7 cellular contexts compared by ENCODE assay signal in genomic region chr18:8608795-8609673, GRCh38. TPM values are rescaled to one million over a fixed set of nuclear protein-coding genes. Genes with fewer than 3 reads are reported as not detected.
A peak's percentile ranks its signal among the peaks of the same experiment; 100 is the strongest.
DNase-seq lines count a peak whose midpoint lies in the region; ATAC-seq and TF ChIP-seq lines count a peak whose summit lies in the region.

Gene RAB12, plus strand, starts transcription at chr18:8609437. Its CDS starts 3 bp downstream, at chr18:8609440.

- TF ChIP-seq POLR2A in breast epithelium (IDR thresholded peaks at IDR 0.05): no peak

- H3K27me3 ChIP-seq in breast epithelium (no peaks in the 10 kb centered on the region), smooth muscle cell (ENCODE audit: low read depth) (no peaks in the 10 kb centered on the region)

- DNase-seq in NCI-H2171 (lab: John Stamatoyannopoulos, UW) (peak; percentile 75), breast epithelium (ENCODE audit: low spot score in 2 of 2) (peak; percentile 63 to 83), iPS-NIHi7 (ENCODE audit: extremely low spot score) (peak; percentile 91), smooth muscle cell (lab: John Stamatoyannopoulos, UW; ENCODE audit: unreplicated experiment) (peak; percentile 48)

- intact Hi-C loops in breast epithelium (cut with DNase I; ENCODE audit: low total_unique reads): no loop called here

- H3K9me3 ChIP-seq in breast epithelium (no peaks in the 10 kb centered on the region), smooth muscle cell (replicated peaks; ENCODE audit: low read depth) (no peaks in the 10 kb centered on the region)

- peak within 1 kb of the TSS; percentile 98 for H2AFZ ChIP-seq in smooth muscle cell (ENCODE audit: low read depth)

- H3K4me3 ChIP-seq in breast epithelium: peak within 1 kb of the TSS; percentile 81 to 94 (median 89)
- H3K4me3 ChIP-seq in smooth muscle cell: peak within 1 kb of the TSS; percentile 75

- H3K9ac ChIP-seq in smooth muscle cell (ENCODE audit: low read depth): peak within 1 kb of the TSS; percentile 84

- H3K4me1 ChIP-seq in breast epithelium (peaks cover 3 to 12% of the 10 kb centered on the region in 2 donors), smooth muscle cell (ENCODE audit: low read depth) (peaks cover 10% of the 10 kb centered on the region)

- H3K27ac ChIP-seq in VCaP: peak within 1 kb of the TSS; percentile 77
- peak within 1 kb of the TSS; percentile 72 to 83 for H3K27ac ChIP-seq in breast epithelium
- H3K27ac ChIP-seq in smooth muscle cell (ENCODE audit: low read depth): peak within 1 kb of the TSS; percentile 24

- ATAC-seq in GM18519 (IDR thresholded peaks at IDR 0.05; ENCODE audit: low FRiP score, unreplicated experiment) (peak; percentile 65), HG03045 (IDR thresholded peaks at IDR 0.05; ENCODE audit: unreplicated experiment) (peak; percentile 62)

- peak; percentile 94 for TF ChIP-seq CTCF in VCaP (conservative IDR thresholded peaks at IDR 0.05)
- peak; percentile 15 to 93 (median 35) for TF ChIP-seq CTCF in breast epithelium (IDR thresholded peaks at IDR 0.05)
- peak; percentile 47 for TF ChIP-seq CTCF in smooth muscle cell (IDR thresholded peaks at IDR 0.05; ENCODE audit: borderline replicate concordance, insufficient read depth, poor library complexity, severe bottlenecking)

- H3K79me2 ChIP-seq in smooth muscle cell (ENCODE audit: low read depth): peaks cover 44% of the 10 kb centered on the region

- peaks cover 42% of the 10 kb centered on the region for H4K20me1 ChIP-seq in smooth muscle cell (ENCODE audit: low read depth)

- 2% methylated on average over 48 of the region's 98 CpGs for WGBS in smooth muscle cell (ENCODE audit: low lambda C conversion rate)

- no peaks in the 10 kb centered on the region for H3K36me3 ChIP-seq in breast epithelium
- H3K36me3 ChIP-seq in smooth muscle cell (ENCODE audit: low read depth): no peaks in the 10 kb centered on the region

- H3K4me2 ChIP-seq in smooth muscle cell: peak within 1 kb of the TSS; percentile 98

- peaks cover 5% of the 10 kb centered on the region for H3F3A ChIP-seq in smooth muscle cell (ENCODE audit: low read depth)

RNA-seq across cellular contexts. Expression of gene RAB12, which starts in this region (rescaled TPM):
- total RNA-seq in breast epithelium (10 to 100 TPM; 46.5 to 64.0 (median 55.0) TPM), smooth muscle cell (53.8 and 60.6 TPM in 2 replicates)
- polyA plus RNA-seq in smooth muscle cell: 5.0 and 8.3 TPM in 2 replicates

Comparison
In these comparisons a context has a peak if more than half of its experiments do, and no peak if none do; other contexts are left out.
1. Peak in every context shown above with its lines: DNase-seq, ATAC-seq, H3K4me3 ChIP-seq and H3K27ac ChIP-seq.
2. H3K27ac ChIP-seq: peak in every context shown above with its lines; median percentile 78 in breast epithelium; 77 in VCaP; 24 in smooth muscle cell.
3. CTCF ChIP-seq: peak in every context shown above with its lines; median percentile 94 in VCaP; 47 in smooth muscle cell; 35 in breast epithelium.